Comparison of ENCODE assay signal across 1 cellular context in genomic region chr1:155324041-155324716, GRCh38.
TF ChIP-seq lines count a peak whose summit lies in the region.

No MANE protein-coding gene starts in this region.

TF ChIP-seq in HEK293, 187 proteins besides CTCF, POLR2A, EP300 and RAD21 (continued from another document and continues in another):
- TF ChIP-seq PRDM4 (tag by site-specific recombination; IDR thresholded peaks at IDR 0.05): peak; percentile 22; the same call in 1 of the 2 replicates
- TF ChIP-seq ZNF335 (tag by site-specific recombination; conservative IDR thresholded peaks at IDR 0.05): peak; percentile 98
- TF ChIP-seq ZNF223 (tag by site-specific recombination; IDR thresholded peaks at IDR 0.05): no peak
- TF ChIP-seq ZNF692 (tag by site-specific recombination; IDR thresholded peaks at IDR 0.05): no peak; the same call in none of the 2 replicates
- TF ChIP-seq HOXA7 (CRISPR knock-in tag; IDR thresholded peaks at IDR 0.05; ENCODE audit: borderline replicate concordance): no peak
- no peak for TF ChIP-seq TRIM28 (IDR thresholded peaks at IDR 0.05; ENCODE audit: borderline replicate concordance, low read length)
- peak; percentile 75 for TF ChIP-seq ZBTB11 (tag by site-specific recombination; conservative IDR thresholded peaks at IDR 0.05; ENCODE audit: low read depth)
- TF ChIP-seq GLI2 (tag by site-specific recombination; IDR thresholded peaks at IDR 0.05; ENCODE audit: borderline replicate concordance, low read depth): no peak
- TF ChIP-seq ZFHX2 (tag by site-specific recombination; conservative IDR thresholded peaks at IDR 0.05): peak; percentile 87
- TF ChIP-seq PATZ1 (tag by site-specific recombination; IDR thresholded peaks at IDR 0.05): peak; percentile 97
- no peak for TF ChIP-seq ZSCAN16 (tag by site-specific recombination; IDR thresholded peaks at IDR 0.05)
- no peak for TF ChIP-seq ZFP3 (tag by site-specific recombination; IDR thresholded peaks at IDR 0.05; ENCODE audit: low read depth)
- TF ChIP-seq ZBTB20 (tag by site-specific recombination; IDR thresholded peaks at IDR 0.05): peak; percentile 100
- TF ChIP-seq ZNF366 (tag by site-specific recombination; conservative IDR thresholded peaks at IDR 0.05): peak; percentile 86
- peak; percentile 48 for TF ChIP-seq SP7 (tag by site-specific recombination; IDR thresholded peaks at IDR 0.05)
- TF ChIP-seq GFI1B (tag by site-specific recombination; IDR thresholded peaks at IDR 0.05): no peak
- TF ChIP-seq ZNF776 (tag by site-specific recombination; IDR thresholded peaks at IDR 0.05; ENCODE audit: borderline replicate concordance): no peak
- peak; percentile 100 for TF ChIP-seq ZBTB8A (tag by site-specific recombination; IDR thresholded peaks at IDR 0.05)
- 0 out of 2 replicates have a peak, but pooled peaks have one; percentile 22 for TF ChIP-seq INSM2 (tag by site-specific recombination; IDR thresholded peaks at IDR 0.05)
- TF ChIP-seq KLF7 (tag by site-specific recombination; IDR thresholded peaks at IDR 0.05; ENCODE audit: borderline replicate concordance): peak; percentile 21; the same call in 1 of the 2 replicates
- no peak for TF ChIP-seq ZFP41 (tag by site-specific recombination; IDR thresholded peaks at IDR 0.05; ENCODE audit: borderline replicate concordance)
- peak; percentile 96 for TF ChIP-seq ZBTB10 (tag by site-specific recombination; IDR thresholded peaks at IDR 0.05)
- no peak for TF ChIP-seq FEZF1 (tag by site-specific recombination; IDR thresholded peaks at IDR 0.05)
- no peak for TF ChIP-seq ZNF488 (tag by site-specific recombination; IDR thresholded peaks at IDR 0.05)
- no peak; the same call in 1 of the 2 replicates for TF ChIP-seq ZNF768 (tag by site-specific recombination; IDR thresholded peaks at IDR 0.05)
- no peak for TF ChIP-seq ZNF202 (tag by site-specific recombination; IDR thresholded peaks at IDR 0.05; ENCODE audit: borderline replicate concordance)
- no peak for TF ChIP-seq PRDM2 (tag by site-specific recombination; IDR thresholded peaks at IDR 0.05; ENCODE audit: borderline replicate concordance)
- peak; percentile 95 for TF ChIP-seq HIC1 (tag by site-specific recombination; IDR thresholded peaks at IDR 0.05)
